Comparison of ENCODE assay signal across 8 cellular contexts in the genomic region with DNA sequence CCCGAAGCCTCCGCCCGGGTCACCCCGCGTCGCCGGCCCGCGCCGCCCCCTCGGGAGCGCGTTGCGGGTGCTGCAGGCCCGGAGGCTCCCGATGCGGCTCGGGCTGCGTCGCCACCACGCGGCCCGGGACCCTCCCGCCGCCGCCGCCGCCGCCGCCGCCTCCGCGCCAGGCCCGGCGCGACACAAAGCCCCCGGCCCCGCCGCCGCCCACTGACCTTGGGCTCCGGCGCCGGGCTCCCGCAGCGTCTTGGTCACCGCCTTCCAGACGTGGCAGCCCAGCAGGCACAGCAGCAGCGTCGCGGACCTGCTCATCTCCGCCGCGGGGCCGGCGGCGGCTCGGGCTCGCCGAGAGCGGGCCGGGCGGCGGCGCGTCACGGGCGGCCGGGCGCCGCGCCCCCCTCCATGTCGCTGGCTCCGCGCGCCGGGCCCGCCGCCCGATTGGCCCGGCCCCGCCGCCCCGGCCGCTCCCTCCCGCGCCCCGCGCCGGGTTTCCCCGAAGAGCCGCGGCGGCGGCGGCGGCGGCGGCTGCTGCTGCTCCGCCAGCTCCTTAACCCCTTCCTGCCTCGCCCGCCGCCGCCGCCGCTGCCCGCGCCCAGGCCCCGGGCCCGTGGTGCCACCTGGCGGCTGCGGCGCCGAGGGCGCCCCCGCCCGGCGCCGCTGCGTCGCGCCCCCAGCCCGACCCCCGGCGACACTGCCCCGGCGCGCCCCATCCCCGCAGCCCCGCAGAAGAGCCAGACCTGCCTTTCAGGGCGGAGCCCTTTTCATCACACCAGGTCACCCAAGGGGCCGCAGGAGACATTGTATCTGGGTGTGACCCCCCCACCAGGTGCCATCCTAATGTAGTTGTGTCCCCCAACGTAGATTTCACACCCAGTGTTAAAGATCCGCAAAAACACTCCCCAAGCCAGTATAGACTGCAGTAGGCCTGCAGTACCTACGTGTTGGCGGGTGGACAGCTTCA. TPM values are rescaled to one million over a fixed set of nuclear protein-coding genes. Genes with fewer than 3 reads are reported as not detected.
DNase-seq lines count a peak whose midpoint lies in the region; TF ChIP-seq lines count a peak whose summit lies in the region.

A gene (minus strand): TSS at position 549 of the 961 bp plus-strand sequence. CDS start 237 bp downstream, at position 312.

- no CpG with 5 or more reads among the region's 135 CpGs for WGBS in H9 (ENCODE audit: extremely low coverage, insufficient read length, low lambda C conversion rate)
- WGBS in esophagus, 2 donors = 2 to 4% methylated on average over 35 to 135 of the region's 135 CpGs

- H2BK5ac ChIP-seq in H9 (ENCODE audit: insufficient read length, low read length) = no peak within 1 kb of the TSS

- H4K91ac ChIP-seq in H9 (ENCODE audit: insufficient read length, low read depth, low read length) = no peak within 1 kb of the TSS

- H3K36me3 ChIP-seq in DOHH2 (ENCODE audit: control insufficient read depth, low read length) (no peaks in the 10 kb centered on the region), esophagus (ENCODE audit: control insufficient read depth in 2 of 2, insufficient read depth in 2 of 2, low read length in 1 of 2) (no peaks in the 10 kb centered on the region), muscle layer of colon (ENCODE audit: insufficient read depth, low read length) (no peaks in the 10 kb centered on the region)

- H3K4me1 Mint-ChIP-seq in H9 = peaks cover 31 to 34% of the 10 kb centered on the region in 2 experiments

- H4K20me1 ChIP-seq in DOHH2 (ENCODE audit: control insufficient read depth, insufficient read depth, low read depth, low read length) = 0 out of 2 replicates have a peak, but pooled peaks cover 5% of the 10 kb centered on the region
- no peaks in the 10 kb centered on the region for H4K20me1 ChIP-seq in H9 (ENCODE audit: control insufficient read depth, insufficient read depth, insufficient read length)

- H3K9me2 ChIP-seq in DOHH2 (replicated peaks; ENCODE audit: control insufficient read depth, low read length) = no peaks in the 10 kb centered on the region

- peak within 1 kb of the TSS; percentile 55 for H3K9ac ChIP-seq in H9 (ENCODE audit: extremely low read depth, insufficient read length, low read length)
- no peak within 1 kb of the TSS for H3K9ac ChIP-seq in muscle layer of colon (ENCODE audit: low read length)

- H3K9me3 ChIP-seq in DOHH2 (ENCODE audit: control insufficient read depth, insufficient read depth, low read length) (no peaks in the 10 kb centered on the region), H9 (ENCODE audit: control insufficient read depth, low read depth, low read length) (no peaks in the 10 kb centered on the region), esophagus (ENCODE audit: control insufficient read depth in 2 of 2, insufficient read depth in 1 of 2, low read depth in 1 of 2, low read length in 1 of 2) (no peaks in the 10 kb centered on the region), muscle layer of colon (ENCODE audit: low read length) (no peaks in the 10 kb centered on the region)

- no peak within 1 kb of the TSS for H2BK12ac ChIP-seq in H9 (ENCODE audit: insufficient read length, low read depth, low read length)

- no peak within 1 kb of the TSS for H3K23ac ChIP-seq in H9 (ENCODE audit: insufficient read length, low read depth, low read length)

- H4K5ac ChIP-seq in H9 (ENCODE audit: insufficient read length, low read depth, low read length) = no peak within 1 kb of the TSS

- H3K56ac ChIP-seq in H9 (ENCODE audit: insufficient read length, low read depth, low read length) = no peak within 1 kb of the TSS

- H3K4me2 ChIP-seq in DOHH2 (ENCODE audit: low read length) (peak within 1 kb of the TSS; percentile 48), H9 (ENCODE audit: insufficient read depth, insufficient read length, low read length) (peak within 1 kb of the TSS; percentile 84)

- H2BK15ac ChIP-seq in H9 (ENCODE audit: low read depth, low read length) = no peak within 1 kb of the TSS

- H3K23me2 ChIP-seq in H9 (ENCODE audit: insufficient read length, low read depth, low read length, poor library complexity, severe bottlenecking) = peaks cover 11% of the 10 kb centered on the region

- H3K18ac ChIP-seq in H9 (ENCODE audit: insufficient read length, low read depth, low read length) = peak within 1 kb of the TSS; percentile 62

- H3K4me1 ChIP-seq in DOHH2 (ENCODE audit: control insufficient read depth, low read length) (no peaks in the 10 kb centered on the region), H9 (ENCODE audit: insufficient read depth, low read length) (no peaks in the 10 kb centered on the region; the same call in 1 of the 2 replicates), esophagus (ENCODE audit: control insufficient read depth in 2 of 2, insufficient read depth in 2 of 2, low read length in 1 of 2) (peaks cover 0 to 2% of the 10 kb centered on the region in 2 donors), muscle layer of colon (ENCODE audit: insufficient read depth, low read length) (peaks cover 10% of the 10 kb centered on the region)

- peak within 1 kb of the TSS; percentile 79 to 90 for H3K4me3 Mint-ChIP-seq in H9

- H3K27me3 ChIP-seq in DOHH2 (ENCODE audit: control insufficient read depth, low read length) (peaks cover 47% of the 10 kb centered on the region), H9 (ENCODE audit: insufficient read depth, low read length) (no peaks in the 10 kb centered on the region), esophagus (ENCODE audit: control insufficient read depth in 1 of 2, insufficient read depth in 2 of 2, low read length in 2 of 2) (no peaks in the 10 kb centered on the region), muscle layer of colon (ENCODE audit: control insufficient read depth in 1 of 2, insufficient read depth in 2 of 2, low read length in 2 of 2) (no peaks in the 10 kb centered on the region)

- no peaks in the 10 kb centered on the region for H3F3A ChIP-seq in DOHH2 (ENCODE audit: control insufficient read depth, insufficient read depth)

- no peak within 1 kb of the TSS for H2AK5ac ChIP-seq in H9 (ENCODE audit: insufficient read length, low read length)

- H3K4me3 ChIP-seq in DOHH2 (ENCODE audit: low read length) (peak within 1 kb of the TSS; percentile 31; the same call in 1 of the 2 replicates), esophagus (ENCODE audit: low read depth in 1 of 2, low read length in 2 of 2) (peak within 1 kb of the TSS; percentile 61 to 71), muscle layer of colon (ENCODE audit: low read depth in 1 of 2, low read length in 2 of 2) (peak within 1 kb of the TSS; percentile 62 to 84)

- no peak within 1 kb of the TSS for H2BK20ac ChIP-seq in H9 (ENCODE audit: low read depth, low read length, poor library complexity, severe bottlenecking)

- peaks cover 9% of the 10 kb centered on the region for H3K27me3 Mint-ChIP-seq in H9 (ENCODE audit: low read depth)

- no peak within 1 kb of the TSS; the same call in 1 of the 2 replicates for H3K4ac ChIP-seq in H9 (ENCODE audit: low read depth, low read length)

- H3K79me1 ChIP-seq in H9 (ENCODE audit: insufficient read depth, low read depth, low read length, poor library complexity, severe bottlenecking) = no peaks in the 10 kb centered on the region

- H3K27ac Mint-ChIP-seq in H9 = peak within 1 kb of the TSS in 2 of 3 experiments; percentile 70 to 92; a peak in 2 of 7 replicates

- DNase-seq in H9 (peak; percentile 69), NCI-H69 (lab: John Stamatoyannopoulos, UW) (peak; percentile 82), NK-92 (lab: John Stamatoyannopoulos, UW; ENCODE audit: unreplicated experiment) (no peak)
- peak; percentile 63 to 71 for DNase-seq in activated T-cell treated with anti-CD3 and anti-CD28 coated beads, Interleukin-2, amount 50 U/mL, for 48 hours
- peak; percentile 7 to 50 for DNase-seq in stimulated activated CD8-positive, alpha-beta memory T cell treated with anti-CD3 and anti-CD28 coated beads, Interleukin-7, amount 100 ng/mL, for 4 hours (ENCODE audit: low read depth in 2 of 2)

- H3K9me3 Mint-ChIP-seq in H9 = no peaks in the 10 kb centered on the region

- H4K8ac ChIP-seq in H9 (replicated peaks; ENCODE audit: insufficient read length, low read depth, low read length) = no peak within 1 kb of the TSS

- TF ChIP-seq CTCF in DOHH2 (IDR thresholded peaks at IDR 0.05; ENCODE audit: low read depth, low read length, poor library complexity, severe bottlenecking) (no peak), H9 (conservative IDR thresholded peaks at IDR 0.05) (no peak; the same call in 2 of the 3 replicates)

- H2BK120ac ChIP-seq in H9 (ENCODE audit: low read depth, low read length, poor library complexity, severe bottlenecking) = no peak within 1 kb of the TSS

- no peak within 1 kb of the TSS for H2AFZ ChIP-seq in H9 (ENCODE audit: low read length)

- no peak within 1 kb of the TSS for H3T11ph ChIP-seq in H9 (ENCODE audit: low read length)

- H3K36me3 Mint-ChIP-seq in H9 (ENCODE audit: insufficient read depth in 1 of 3, low read depth in 3 of 3) = no peaks in the 10 kb centered on the region

- no peak within 1 kb of the TSS for H3K27ac ChIP-seq in DOHH2 (ENCODE audit: low read depth, low read length)
- no peak within 1 kb of the TSS for H3K27ac ChIP-seq in H9 (ENCODE audit: insufficient read length, low read depth, low read length)
- H3K27ac ChIP-seq in esophagus (ENCODE audit: low read depth in 2 of 2, low read length in 1 of 2) = peak within 1 kb of the TSS; percentile 30
- H3K27ac ChIP-seq in muscle layer of colon (ENCODE audit: low read depth, low read length) = peak within 1 kb of the TSS; percentile 54

- no peaks in the 10 kb centered on the region for H3K79me2 ChIP-seq in DOHH2 (ENCODE audit: control insufficient read depth, low read length)
- H3K79me2 ChIP-seq in H9 (ENCODE audit: insufficient read depth, low read length) = no peaks in the 10 kb centered on the region; the same call in 1 of the 2 replicates

- peak within 1 kb of the TSS; percentile 87 for H3K14ac ChIP-seq in H9 (ENCODE audit: insufficient read depth, low read length)

RNA-seq across cellular contexts. Expression of the gene that starts here (rescaled TPM):
- total RNA-seq in H9 (2021) = 34.6 and 37.4 TPM in 2 replicates
- polyA plus RNA-seq in esophagus = 1 to 10 TPM; 2.3 to 4.5 TPM

Comparison
In these comparisons a context has a peak if more than half of its experiments do, and no peak if none do; other contexts are left out.
1. H3K27ac ChIP-seq: peak in esophagus (2 of 2) and muscle layer of colon (single experiment); none in DOHH2 (single experiment) and H9 (single experiment).
2. Peak in every context shown above with its lines, with median percentiles within 50 percentile points of each other: H3K4me3 ChIP-seq.